8 cellular contexts compared by ENCODE assay signal in the genomic region with DNA sequence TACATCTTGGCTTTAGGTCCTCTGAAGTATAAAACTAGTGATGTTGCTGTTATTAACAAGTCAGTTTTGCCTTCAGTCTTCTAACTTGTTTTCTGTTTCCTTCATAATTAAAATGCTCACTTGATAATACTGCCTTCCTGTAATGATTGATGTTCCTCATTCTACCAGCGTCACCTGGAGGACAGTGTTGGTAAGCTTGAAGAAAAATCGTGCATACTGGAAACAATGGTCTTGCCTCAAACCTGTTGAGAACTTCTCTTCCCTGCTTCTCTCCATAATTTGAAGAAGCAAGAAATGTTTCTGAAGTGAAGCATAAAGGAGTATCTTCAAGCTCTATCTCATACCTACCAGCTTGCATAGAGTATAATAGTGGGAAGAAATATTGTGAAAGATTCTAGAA. TPM values are rescaled to one million over a fixed set of nuclear protein-coding genes. Genes with fewer than 3 reads are reported as not detected.
A peak's percentile ranks its signal among the peaks of the same experiment; 100 is the strongest.
DNase-seq lines count a peak whose midpoint lies in the region; ATAC-seq and TF ChIP-seq lines count a peak whose summit lies in the region.

No MANE protein-coding gene starts in this region.

- 26% methylated on average over 2 of the region's 2 CpGs for WGBS in liver

- H3K27ac ChIP-seq in angular gyrus (ENCODE audit: low read depth, low read length): peak overlapping the region; percentile 32
- H3K27ac ChIP-seq in liver (ENCODE audit: low read depth in 1 of 2, low read length in 2 of 2): no peak overlapping the region

- TF ChIP-seq RAD21 in liver (IDR thresholded peaks at IDR 0.05): peak; percentile 77 to 83

- ATAC-seq in HG02571 (IDR thresholded peaks at IDR 0.05; ENCODE audit: unreplicated experiment): no peak

- no peak overlapping the region for H3K4me3 ChIP-seq in liver (ENCODE audit: low read depth in 1 of 3, low read length in 3 of 3)

- H3K4me1 ChIP-seq in liver (ENCODE audit: control insufficient read depth in 4 of 4, insufficient read depth in 4 of 4, low read length in 3 of 4): peaks cover 0 to 17% (median 10%) of the 10 kb centered on the region in 4 donors

- H3K36me3 ChIP-seq in liver (ENCODE audit: control insufficient read depth in 4 of 4, insufficient read depth in 3 of 4, low read depth in 1 of 4, low read length in 3 of 4): peaks cover 0 to 3% (median 1%) of the 10 kb centered on the region in 4 donors

- TF ChIP-seq CTCF in liver (IDR thresholded peaks at IDR 0.05; ENCODE audit: low read depth, low read length, missing input control): peak; percentile 42

- H3K27me3 ChIP-seq in liver (ENCODE audit: control insufficient read depth in 4 of 4, insufficient read depth in 4 of 4, low read length in 3 of 4): no peaks in the 10 kb centered on the region

- peak; percentile 27 for DNase-seq in activated naive CD4-positive, alpha-beta T cell treated with Interleukin-2 at 50 U/mL for 16 hours
- DNase-seq in activated naive CD4-positive, alpha-beta T cell treated with anti-CD3 and anti-CD28 coated beads, Interleukin-2, amount 50 U/mL, for 16 hours: no peak
- DNase-seq in NCI-H460 (ENCODE audit: extremely low read depth, low read depth): peak; percentile 34
- no peak for DNase-seq in stimulated activated CD8-positive, alpha-beta memory T cell treated with anti-CD3 and anti-CD28 coated beads, Interleukin-4, amount 100 ng/mL, for 48 hours
- no peak for DNase-seq in DMS79 treated with DMSO at 0.1 percent for 48 hours (lab: John Stamatoyannopoulos, UW)

- H3K9me3 ChIP-seq in liver (ENCODE audit: control insufficient read depth in 4 of 4, low read length in 3 of 4): no peaks in the 10 kb centered on the region

- no peak overlapping the region for H3K9ac ChIP-seq in liver (ENCODE audit: low read depth in 1 of 2, low read length in 2 of 2)

TF ChIP-seq in liver, 16 proteins besides CTCF, POLR2A, EP300 and RAD21:
- TF ChIP-seq GABPA (IDR thresholded peaks at IDR 0.05 in 1 of 2, conservative IDR thresholded peaks at IDR 0.05 in 1 of 2) (no peak), YY1 (IDR thresholded peaks at IDR 0.05) (no peak), NR2F2 (IDR thresholded peaks at IDR 0.05) (no peak)

RNA-seq across cellular contexts. Expression of a gene that starts 3.0 kb away (rescaled TPM):
- 81.9 and 92.9 TPM in 2 replicates for total RNA-seq in NCI-H460 (2014; rRNA removed; shearing (Covaris generic))
- polyA plus RNA-seq in NCI-H460 (2014; cell fraction: nucleus; rRNA removed): 78.8 and 90.8 TPM in 2 replicates
- total RNA-seq in liver: 10 to 100 TPM; 26.1 to 75.0 TPM
- 10 to 100 TPM; 39.9 to 45.0 TPM for polyA plus RNA-seq in liver

Comparison
In these comparisons a context has a peak if more than half of its experiments do, and no peak if none do; other contexts are left out.
1. DNase-seq: peak in activated naive CD4-positive, alpha-beta T cell treated with Interleukin-2 at 50 U/mL for 16 hours (single experiment) and NCI-H460 (single experiment); none in activated naive CD4-positive, alpha-beta T cell treated with anti-CD3 and anti-CD28 coated beads, Interleukin-2, amount 50 U/mL, for 16 hours (single experiment), stimulated activated CD8-positive, alpha-beta memory T cell treated with anti-CD3 and anti-CD28 coated beads, Interleukin-4, amount 100 ng/mL, for 48 hours (single experiment) and DMS79 treated with DMSO at 0.1 percent for 48 hours (single experiment).